Comparison of ENCODE assay signal across 11 cellular contexts in the genomic region with DNA sequence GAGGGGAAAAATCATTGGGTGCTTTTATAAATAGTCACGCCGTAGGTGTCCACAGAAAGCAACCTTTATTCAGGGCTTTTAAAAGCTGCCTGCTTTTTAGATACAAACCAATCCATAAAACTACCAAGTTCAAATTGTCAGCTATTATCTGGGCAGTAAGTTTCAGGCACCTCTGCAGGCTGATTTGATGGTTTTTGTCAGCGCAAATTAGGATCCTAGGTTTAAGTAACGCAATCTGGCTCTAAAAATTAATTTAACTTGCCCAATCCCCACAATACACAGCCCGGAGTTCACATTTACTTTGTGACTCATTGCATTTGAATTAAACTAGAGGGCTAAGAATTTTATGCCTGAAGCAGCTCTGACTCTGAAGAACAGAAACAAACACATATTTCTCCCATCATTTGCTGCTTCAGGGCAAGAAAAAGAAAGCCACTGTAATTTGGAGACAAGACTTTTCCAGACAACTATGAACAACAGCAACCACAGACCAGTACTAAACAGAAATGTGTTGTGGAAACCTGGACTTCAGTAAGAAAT. TPM values are rescaled to one million over a fixed set of nuclear protein-coding genes. Genes with fewer than 3 reads are reported as not detected.
A peak's percentile ranks its signal among the peaks of the same experiment; 100 is the strongest.
DNase-seq lines count a peak whose midpoint lies in the region; ATAC-seq, FAIRE-seq and TF ChIP-seq lines count a peak whose summit lies in the region.
"Had no signal": no experiment of that assay in that cellular context is flagged by ENCODE, and none has a peak within 500 bp of the region (broad histone marks: within the 10 kb centered on the region; RNA-seq: fewer than 3 reads in every experiment).

No MANE protein-coding gene starts in this region.

- 2% methylated on average over 5 of the region's 5 CpGs for WGBS in A549 (ENCODE audit: missing lambda C conversion rate)
- WGBS in liver = 79% methylated on average over 5 of the region's 5 CpGs

- no peak overlapping the region for H3K9ac ChIP-seq in liver (ENCODE audit: low read depth in 1 of 2, low read length in 2 of 2)

- no peak for TF ChIP-seq POLR2A in A549 (IDR thresholded peaks at IDR 0.05; ENCODE audit: low read length)

- H3K36me3 ChIP-seq in liver (ENCODE audit: control insufficient read depth in 4 of 4, insufficient read depth in 3 of 4, low read depth in 1 of 4, low read length in 3 of 4) = no peaks in the 10 kb centered on the region

- H3K9me3 Mint-ChIP-seq in chondrocyte (ENCODE audit: low read depth) = no peaks in the 10 kb centered on the region
- H3K9me3 Mint-ChIP-seq: CD4-positive, CD25-positive, alpha-beta regulatory T cell had no signal

- TF ChIP-seq RAD21 in A549 (conservative IDR thresholded peaks at IDR 0.05 in 1 of 2, IDR thresholded peaks at IDR 0.05 in 1 of 2) (no peak; a peak in 1 of 5 replicates), liver (IDR thresholded peaks at IDR 0.05) (no peak)

- peak in 1 of 2 experiments; percentile 56; a peak in 1 of 5 replicates for TF ChIP-seq EP300 in A549 (IDR thresholded peaks at IDR 0.05)

- no peaks in the 10 kb centered on the region for H3K27me3 Mint-ChIP-seq in chondrocyte (ENCODE audit: low read depth)

- peak overlapping the region; percentile 11; the same call in 2 of the 3 replicates for H3K4me3 ChIP-seq in A549
- no peak overlapping the region for H3K4me3 ChIP-seq in liver (ENCODE audit: low read depth in 1 of 3, low read length in 3 of 3)

- H3K9me3 ChIP-seq in A549 = no peaks in the 10 kb centered on the region
- no peaks in the 10 kb centered on the region for H3K9me3 ChIP-seq in liver (ENCODE audit: control insufficient read depth in 4 of 4, low read length in 3 of 4)

- peak; percentile 75 to 80; a peak in 5 of 6 replicates for ATAC-seq in A549
- ATAC-seq in GM21786 (IDR thresholded peaks at IDR 0.05; ENCODE audit: unreplicated experiment) = no peak

- H3K27me3 ChIP-seq in liver (ENCODE audit: control insufficient read depth in 4 of 4, insufficient read depth in 4 of 4, low read length in 3 of 4) = no peaks in the 10 kb centered on the region

- peak; percentile 60 to 63 for DNase-seq in A549 (ENCODE audit: low read depth in 1 of 2, low spot score in 1 of 2)
- peak; percentile 17 for DNase-seq in HPDE6-E6E7 (ENCODE audit: extremely low spot score)
- DNase-seq in chondrocyte (ENCODE audit: low spot score) = no peak
- no peak for DNase-seq in substantia nigra (lab: John Stamatoyannopoulos, UW)
- DNase-seq in activated effector memory CD4-positive, alpha-beta T cell treated with Interleukin-2 at 50 U/mL for 16 hours = no peak
- DNase-seq in SKM-1 treated with dmso at 0.1 percent for 144 hours (lab: John Stamatoyannopoulos, UW; ENCODE audit: unreplicated experiment) = no peak
- DNase-seq: CD4-positive, CD25-positive, alpha-beta regulatory T cell; NCI-H2171; T-helper 2 cell had no signal

- H3K4me2 ChIP-seq in A549 = peak overlapping the region; percentile 68

- peak overlapping the region; percentile 17 for H3K4me3 Mint-ChIP-seq in chondrocyte (ENCODE audit: unreplicated experiment)
- H3K4me3 Mint-ChIP-seq: CD4-positive, CD25-positive, alpha-beta regulatory T cell had no signal

- TF ChIP-seq CTCF in A549 (IDR thresholded peaks at IDR 0.05) = 0 out of 3 replicates have a peak, but pooled peaks have one; percentile 3
- peak; percentile 50 for TF ChIP-seq CTCF in chondrocyte (IDR thresholded peaks at IDR 0.05)
- TF ChIP-seq CTCF in liver (IDR thresholded peaks at IDR 0.05; ENCODE audit: low read depth, low read length, missing input control) = no peak

- peaks cover 81% of the 10 kb centered on the region for H3K4me1 Mint-ChIP-seq in chondrocyte (ENCODE audit: low read depth)
- H3K4me1 Mint-ChIP-seq: CD4-positive, CD25-positive, alpha-beta regulatory T cell had no signal

- H3K36me3 Mint-ChIP-seq in chondrocyte (ENCODE audit: low read depth) = no peaks in the 10 kb centered on the region
- H3K36me3 Mint-ChIP-seq: CD4-positive, CD25-positive, alpha-beta regulatory T cell had no signal

- CTCF ChIA-PET in A549 (lab: Yijun Ruan, JAX) = interaction anchor here (0.7 to 2.6 kb wide), 7 partner anchors 17 to 98 kb away, joined by 3 to 10 read pairs (median 3); no protein-coding TSS in a partner anchor

- H3K27ac ChIP-seq in A549 (peak overlapping the region; percentile 75 to 89), liver (ENCODE audit: low read depth in 1 of 2, low read length in 2 of 2) (peak overlapping the region in 1 of 2 donors; percentile 24), substantia nigra (ENCODE audit: low read depth, low read length, poor library complexity, severe bottlenecking) (no peak overlapping the region)

- H3K4me1 ChIP-seq in A549 (peaks cover 78% of the 10 kb centered on the region), liver (ENCODE audit: control insufficient read depth in 4 of 4, insufficient read depth in 4 of 4, low read length in 3 of 4) (peaks cover 10 to 29% (median 23%) of the 10 kb centered on the region in 4 donors)

- POLR2A ChIA-PET in A549 (lab: Yijun Ruan, JAX) = interaction anchor here (1.4 kb wide), 1 partner anchor 18 kb away, joined by 5 read pairs; no protein-coding TSS in a partner anchor

- peak overlapping the region; percentile 91 for H3K27ac Mint-ChIP-seq in chondrocyte (ENCODE audit: unreplicated experiment)
- H3K27ac Mint-ChIP-seq: CD4-positive, CD25-positive, alpha-beta regulatory T cell had no signal

- FAIRE-seq in A549 (lab: Jason Lieb, UNC) = no peak

TF ChIP-seq in A549, 52 proteins besides CTCF, POLR2A, EP300 and RAD21 (continues in another document):
- TF ChIP-seq, protein P1, sequence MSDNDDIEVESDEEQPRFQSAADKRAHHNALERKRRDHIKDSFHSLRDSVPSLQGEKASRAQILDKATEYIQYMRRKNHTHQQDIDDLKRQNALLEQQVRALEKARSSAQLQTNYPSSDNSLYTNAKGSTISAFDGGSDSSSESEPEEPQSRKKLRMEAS (IDR thresholded peaks at IDR 0.05) = 0 out of 2 replicates have a peak, but pooled peaks have one; percentile 10
- TF ChIP-seq JUNB (IDR thresholded peaks at IDR 0.05) = peak; percentile 82
- TF ChIP-seq CEBPB (IDR thresholded peaks at IDR 0.05) = peak; percentile 25 to 89; a peak in 3 of 4 replicates
- no peak for TF ChIP-seq ATOH8 (CRISPR knock-in tag; IDR thresholded peaks at IDR 0.05; ENCODE audit: low read depth)
- TF ChIP-seq FOSB (CRISPR knock-in tag; IDR thresholded peaks at IDR 0.05) = no peak
- no peak for TF ChIP-seq MYC (IDR thresholded peaks at IDR 0.05; ENCODE audit: borderline replicate concordance, low read length)
- TF ChIP-seq KDM5A (IDR thresholded peaks at IDR 0.05) = no peak
- TF ChIP-seq CHD2 (IDR thresholded peaks at IDR 0.05; ENCODE audit: low read length, partially characterized antibody) = no peak
- TF ChIP-seq E2F6 (IDR thresholded peaks at IDR 0.05; ENCODE audit: borderline replicate concordance, low read depth) = no peak

TF ChIP-seq in liver, 16 proteins besides CTCF, POLR2A, EP300 and RAD21 (continues in another document):
- TF ChIP-seq YY1 (IDR thresholded peaks at IDR 0.05) (no peak), EGR1 (IDR thresholded peaks at IDR 0.05; ENCODE audit: low read depth in 2 of 2) (no peak), JUND (IDR thresholded peaks at IDR 0.05) (peak; percentile 57 to 95), HNF4G (IDR thresholded peaks at IDR 0.05) (no peak), NR2F2 (IDR thresholded peaks at IDR 0.05) (no peak), FOXA1 (IDR thresholded peaks at IDR 0.05) (no peak), RXRA (IDR thresholded peaks at IDR 0.05) (no peak), GABPA (IDR thresholded peaks at IDR 0.05 in 1 of 2, conservative IDR thresholded peaks at IDR 0.05 in 1 of 2) (no peak), SP1 (IDR thresholded peaks at IDR 0.05) (no peak), REST (IDR thresholded peaks at IDR 0.05) (no peak), HNF4A (conservative IDR thresholded peaks at IDR 0.05) (peak in 1 of 2 donors; percentile 61), FOXA2 (IDR thresholded peaks at IDR 0.05) (peak; percentile 76)
- TF ChIP-seq, protein P2, sequence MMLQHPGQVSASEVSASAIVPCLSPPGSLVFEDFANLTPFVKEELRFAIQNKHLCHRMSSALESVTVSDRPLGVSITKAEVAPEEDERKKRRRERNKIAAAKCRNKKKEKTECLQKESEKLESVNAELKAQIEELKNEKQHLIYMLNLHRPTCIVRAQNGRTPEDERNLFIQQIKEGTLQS (IDR thresholded peaks at IDR 0.05) = peak; percentile 29

RNA-seq across cellular contexts. Expression of gene NRP1, which starts 43.3 kb away (rescaled TPM):
- polyA plus RNA-seq in A549 (2011; rRNA removed) = 208 and 259 TPM in 2 replicates
- polyA plus RNA-seq in A549 (2012; cell fraction: cytosol; rRNA removed) = 44.4 and 49.6 TPM in 2 replicates
- 76.6 and 106 TPM in 2 replicates for polyA plus RNA-seq in A549 (2012; cell fraction: nucleus; rRNA removed)
- polyA plus RNA-seq in A549 (2017; fragmentation: RNase III; extraction: RNeasy Plus Mini Kit Qiagen cat#74134 plus additional on column Dnase treatment) = 115 to 147 TPM (median 121 TPM) in 3 replicates
- polyA minus RNA-seq in A549 (2011; rRNA and poly(A)+ RNA removed) = 264 and 271 TPM in 2 replicates
- 111 to 126 TPM (median 122 TPM) in 3 replicates for total RNA-seq in chondrocyte
- 10 to 100 TPM; 55.0 to 55.6 TPM for total RNA-seq in liver
- 10 to 100 TPM; 14.6 to 20.6 TPM for polyA plus RNA-seq in liver
- total RNA-seq: CD4-positive, CD25-positive, alpha-beta regulatory T cell had no signal

Comparison
In these comparisons a context has a peak if more than half of its experiments do, and no peak if none do; other contexts are left out.
1. DNase-seq: peak in A549 (2 of 2) and HPDE6-E6E7 (single experiment); none in chondrocyte (single experiment), substantia nigra (0 of 49), activated effector memory CD4-positive, alpha-beta T cell treated with Interleukin-2 at 50 U/mL for 16 hours (single experiment) and SKM-1 treated with dmso at 0.1 percent for 144 hours (single experiment).